ENCODE assay signal across 13 cellular contexts in genomic region chr4:163343604-163344146, GRCh38. TPM values are rescaled to one million over a fixed set of nuclear protein-coding genes. Genes with fewer than 3 reads are reported as not detected.
DNase-seq lines count a peak whose midpoint lies in the region; ATAC-seq, FAIRE-seq and TF ChIP-seq lines count a peak whose summit lies in the region.
"Had no signal": no experiment of that assay in that cellular context is flagged by ENCODE, and none has a peak within 500 bp of the region (broad histone marks: within the 10 kb centered on the region; RNA-seq: fewer than 3 reads in every experiment).

TSS of gene NPY5R (plus strand) at chr4:163343892. CDS start at chr4:163350274, 6,382 bp downstream.

- TF ChIP-seq POLR2A in sigmoid colon (IDR thresholded peaks at IDR 0.05), result no peak

- H3K9ac ChIP-seq in kidney (ENCODE audit: low read length in 2 of 2), result peak within 1 kb of the TSS in 1 of 2 donors; percentile 55

- H3F3A ChIP-seq in GM23338 (replicated peaks; ENCODE audit: low read depth), result no peaks in the 10 kb centered on the region

- H3K4me3 Mint-ChIP-seq in GM23338, result peak within 1 kb of the TSS; percentile 86
- H3K4me3 Mint-ChIP-seq: CD8-positive, alpha-beta T cell; stimulated activated naive CD8-positive, alpha-beta T cell treated with anti-CD3 and anti-CD28 coated beads, Interleukin-15, Interleukin-2, amounts not matched to agents 100 ng/mL and 50 ng/mL, for 24 hours had no signal

- H3K9me3 Mint-ChIP-seq in GM23338, result no peaks in the 10 kb centered on the region
- H3K9me3 Mint-ChIP-seq: CD8-positive, alpha-beta T cell; stimulated activated naive CD8-positive, alpha-beta T cell treated with anti-CD3 and anti-CD28 coated beads, Interleukin-15, Interleukin-2, amounts not matched to agents 100 ng/mL and 50 ng/mL, for 24 hours had no signal

- H3K9me2 ChIP-seq in GM23338 (ENCODE audit: insufficient read depth), result no peaks in the 10 kb centered on the region

- 2 to 3% methylated on average over 55 of the region's 55 CpGs for WGBS in sigmoid colon, 2 donors

- no peak within 1 kb of the TSS for H3K27ac Mint-ChIP-seq in GM23338
- H3K27ac Mint-ChIP-seq: CD8-positive, alpha-beta T cell; stimulated activated naive CD8-positive, alpha-beta T cell treated with anti-CD3 and anti-CD28 coated beads, Interleukin-15, Interleukin-2, amounts not matched to agents 100 ng/mL and 50 ng/mL, for 24 hours had no signal

- peak within 1 kb of the TSS; percentile 99 for H2AFZ ChIP-seq in GM23338

- ATAC-seq in GM23338 (peak; percentile 87), GM18858 (IDR thresholded peaks at IDR 0.05; ENCODE audit: unreplicated experiment) (no peak), HG03025 (IDR thresholded peaks at IDR 0.05; ENCODE audit: low FRiP score, unreplicated experiment) (no peak)
- ATAC-seq: CD8-positive, alpha-beta T cell had no signal

- H4K20me1 ChIP-seq in GM23338 (replicated peaks; ENCODE audit: insufficient read depth), result no peaks in the 10 kb centered on the region

- peaks cover 14% of the 10 kb centered on the region for H3K4me1 Mint-ChIP-seq in GM23338

- peaks cover 10% of the 10 kb centered on the region; the same call in 1 of the 2 replicates for H3K4me1 ChIP-seq in GM23338 (ENCODE audit: insufficient read depth)
- H3K4me1 ChIP-seq in kidney (ENCODE audit: control insufficient read depth in 1 of 2, insufficient read depth in 1 of 2, low read depth in 1 of 2, low read length in 2 of 2), result no peaks in the 10 kb centered on the region
- peaks cover 0 to 15% (median 13%) of the 10 kb centered on the region in 4 donors for H3K4me1 ChIP-seq in sigmoid colon

- peak within 1 kb of the TSS; percentile 89 for H3K4me3 ChIP-seq in GM23338
- H3K4me3 ChIP-seq in kidney (ENCODE audit: low read length in 2 of 2), result peak within 1 kb of the TSS; percentile 70 to 76
- H3K4me3 ChIP-seq in sigmoid colon, result peak within 1 kb of the TSS; percentile 3 to 41 (median 36)

- H3K4me2 ChIP-seq in GM23338, result peak within 1 kb of the TSS; percentile 91

- no peaks in the 10 kb centered on the region for H3K9me3 ChIP-seq in kidney (ENCODE audit: control insufficient read depth in 1 of 2, low read length in 2 of 2)
- H3K9me3 ChIP-seq in sigmoid colon, result no peaks in the 10 kb centered on the region

- TF ChIP-seq CTCF in GM23338 (conservative IDR thresholded peaks at IDR 0.05; ENCODE audit: low read depth in 2 of 2) (no peak), kidney (IDR thresholded peaks at IDR 0.05; ENCODE audit: borderline replicate concordance, extremely low read depth, insufficient read depth) (no peak), sigmoid colon (IDR thresholded peaks at IDR 0.05) (no peak)

- no peak for TF ChIP-seq EP300 in sigmoid colon (IDR thresholded peaks at IDR 0.05)

- peaks cover 41% of the 10 kb centered on the region for H3K27me3 ChIP-seq in GM23338 (ENCODE audit: insufficient read depth)
- peaks cover 17 to 56% (median 18%) of the 10 kb centered on the region in 3 donors for H3K27me3 ChIP-seq in sigmoid colon

- no peaks in the 10 kb centered on the region for H3K36me3 Mint-ChIP-seq in GM23338 (ENCODE audit: low read depth)
- H3K36me3 Mint-ChIP-seq: CD8-positive, alpha-beta T cell had no signal

- intact Hi-C loops in kidney (cut with DNase I), result no loop called here
- intact Hi-C loops in sigmoid colon (cut with DNase I), result no loop called here

- FAIRE-seq in kidney (lab: Jason Lieb, UNC), result no peak
- FAIRE-seq: bronchial epithelial cell had no signal

- H3K27ac ChIP-seq in GM23338 (ENCODE audit: low read depth), result no peak within 1 kb of the TSS
- peak within 1 kb of the TSS; percentile 70 for H3K27ac ChIP-seq in caudate nucleus (ENCODE audit: low read depth, low read length)
- H3K27ac ChIP-seq in kidney (ENCODE audit: low read depth in 2 of 2, low read length in 2 of 2), result peak within 1 kb of the TSS; percentile 58 to 76
- H3K27ac ChIP-seq in sigmoid colon, result peak within 1 kb of the TSS in 2 of 4 donors; percentile 10 to 11

- DNase-seq in GM23338 (ENCODE audit: low spot score) (peak; percentile 52), caudate nucleus (lab: John Stamatoyannopoulos, UW) (peak in 28 of 61 donors; percentile 3 to 69 (median 32)), kidney (peak; percentile 82), sigmoid colon (no peak), NCI-H2196 treated with DMSO at 0.1 percent for 48 hours (lab: John Stamatoyannopoulos, UW; ENCODE audit: unreplicated experiment) (no peak)
- DNase-seq in activated CD4-positive, alpha-beta T cell treated with anti-CD3 and anti-CD28 coated beads, Interleukin-2, amount 50 U/mL, for 1 hour, result no peak
- DNase-seq: CD8-positive, alpha-beta T cell; NCI-H446 had no signal

- H3K79me2 ChIP-seq in GM23338 (replicated peaks; ENCODE audit: insufficient read depth), result no peaks in the 10 kb centered on the region

- H3K36me3 ChIP-seq in GM23338 (ENCODE audit: insufficient read depth) (no peaks in the 10 kb centered on the region), kidney (ENCODE audit: control insufficient read depth in 1 of 2, insufficient read depth in 2 of 2, low read length in 2 of 2) (no peaks in the 10 kb centered on the region), sigmoid colon (no peaks in the 10 kb centered on the region)

- H3K27me3 Mint-ChIP-seq in GM23338 (ENCODE audit: insufficient read depth, low read depth, poor library complexity), result peaks cover 17% of the 10 kb centered on the region

TF ChIP-seq in GM23338, 12 proteins besides CTCF, POLR2A, EP300 and RAD21 (continues in another document):
- TF ChIP-seq ZNF331 (CRISPR knock-in tag; IDR thresholded peaks at IDR 0.05; ENCODE audit: low read depth) (no peak), ZNF114 (CRISPR knock-in tag; IDR thresholded peaks at IDR 0.05) (no peak), ETS1 (IDR thresholded peaks at IDR 0.05) (no peak), STAT1 (IDR thresholded peaks at IDR 0.05; ENCODE audit: unreplicated experiment) (no peak), JUNB (IDR thresholded peaks at IDR 0.05; ENCODE audit: unreplicated experiment) (no peak), POLR2AphosphoS5 (IDR thresholded peaks at IDR 0.05; ENCODE audit: low read depth) (no peak), EZH2 (IDR thresholded peaks at IDR 0.05; ENCODE audit: low read depth, unreplicated experiment) (no peak), EZH2phosphoT487 (IDR thresholded peaks at IDR 0.05; ENCODE audit: unreplicated experiment) (no peak)

RNA-seq across cellular contexts. Expression of gene NPY5R, which starts in this region (rescaled TPM):
- 2.4 and 3.4 TPM in 2 replicates for total RNA-seq in GM23338 (2014; rRNA removed; shearing (Covaris generic))
- polyA plus RNA-seq in GM23338 (2016; fragmentation: Nextera tagmentation; extraction: Ambion mirVana) (1.2 and 1.8 TPM in 2 replicates), kidney (ENCODE audit: insufficient read depth, low read depth, low replicate concordance) (1.2 TPM), sigmoid colon (under 1 TPM in 2 of 3 donors, not detected in 1; 0.13 to 0.46 TPM)
- total RNA-seq in kidney (3.0 TPM), sigmoid colon (under 1 TPM in 1 of 4 donors, not detected in 3; under 0.01 TPM)
- total RNA-seq: bronchial epithelial cell; CD8-positive, alpha-beta T cell; myocyte had no signal

Comparison
In these comparisons a context has a peak if more than half of its experiments do, and no peak if none do; other contexts are left out.
1. DNase-seq: peak in GM23338 (single experiment) and kidney (single experiment); none in sigmoid colon (single experiment), activated CD4-positive, alpha-beta T cell treated with anti-CD3 and anti-CD28 coated beads, Interleukin-2, amount 50 U/mL, for 1 hour (single experiment) and NCI-H2196 treated with DMSO at 0.1 percent for 48 hours (single experiment).
2. H3K4me3 ChIP-seq: peak in every context shown above with its lines; median percentile 89 in GM23338; 73 in kidney; 36 in sigmoid colon.